8 cellular contexts compared by ENCODE assay signal in the genomic region with DNA sequence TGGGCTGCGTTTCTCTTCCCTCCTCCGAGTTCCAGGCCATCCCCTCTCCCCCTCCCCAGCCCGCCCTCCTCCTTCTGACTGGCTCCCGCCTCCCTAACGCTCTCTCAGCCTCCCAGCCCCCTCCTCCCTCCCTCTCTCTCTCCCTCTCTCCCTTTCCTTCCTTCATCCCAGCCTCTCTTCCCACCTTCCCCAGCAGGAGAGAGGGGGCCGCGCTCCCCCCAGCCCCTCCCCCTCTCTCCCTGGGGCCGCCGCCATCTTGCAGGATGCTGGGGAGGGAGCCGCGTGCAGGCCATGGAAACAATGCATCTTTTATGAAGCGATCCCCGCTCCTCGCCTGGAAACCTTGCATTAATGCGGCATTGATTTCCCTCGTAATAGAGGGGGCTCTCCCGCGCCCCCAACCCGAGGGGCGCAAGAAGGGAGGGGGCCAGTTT. TPM values are rescaled to one million over a fixed set of nuclear protein-coding genes. Genes with fewer than 3 reads are reported as not detected.
A peak's percentile ranks its signal among the peaks of the same experiment; 100 is the strongest.
DNase-seq lines count a peak whose midpoint lies in the region; ATAC-seq, FAIRE-seq and TF ChIP-seq lines count a peak whose summit lies in the region.

No MANE protein-coding gene starts in this region.

- H3K4me3 ChIP-seq in pancreas = peak overlapping the region in 2 of 4 donors; percentile 31 to 42
- peak overlapping the region; percentile 65 for H3K4me3 ChIP-seq in urinary bladder (ENCODE audit: low read depth, low read length)

- FAIRE-seq in pancreas (lab: Jason Lieb, UNC) (no peak), HTR-8/SVneo (lab: Jason Lieb, UNC) (no peak)

- H3K36me3 Mint-ChIP-seq in activated T-helper 2 cell treated with anti-CD3 and anti-CD28 coated beads, Interferon-gamma antibody, Interleukin-2, Interleukin-4, amounts not matched to agents 10 μg/mL and 5 μg/mL and 100 μg/mL, durations not matched to agents 14 hours and 24 hours and 36 hours (ENCODE audit: low read depth) = no peaks in the 10 kb centered on the region

- DNase-seq in EL (peak; percentile 50), NCI-H446 treated with DMSO at 0.1 percent for 48 hours (lab: John Stamatoyannopoulos, UW) (peak; percentile 9), head of caudate nucleus (peak; percentile 32 to 84 (median 68)), pancreas (peak in 1 of 6 donors; percentile 39), HTR-8/SVneo (ENCODE audit: insufficient read length, low spot score) (no peak)
- DNase-seq in activated T-helper 2 cell treated with anti-CD3 and anti-CD28 coated beads, Interferon-gamma antibody, Interleukin-2, Interleukin-4, amounts not matched to agents 10 μg/mL and 5 μg/mL and 100 μg/mL, durations not matched to agents 14 hours and 24 hours and 36 hours (ENCODE audit: low spot score) = no peak

- intact Hi-C loops in activated T-helper 2 cell treated with anti-CD3 and anti-CD28 coated beads, Interferon-gamma antibody, Interleukin-2, Interleukin-4, amounts not matched to agents 10 μg/mL and 5 μg/mL and 100 μg/mL, durations not matched to agents 14 hours and 24 hours and 36 hours (cut with micrococcal nuclease) = no loop called here
- intact Hi-C loops in head of caudate nucleus (cut with DNase I) (no loop called here), pancreas (cut with DNase I) (no loop called here)

- H3K9me3 Mint-ChIP-seq in activated T-helper 2 cell treated with anti-CD3 and anti-CD28 coated beads, Interferon-gamma antibody, Interleukin-2, Interleukin-4, amounts not matched to agents 10 μg/mL and 5 μg/mL and 100 μg/mL, durations not matched to agents 14 hours and 24 hours and 36 hours = no peaks in the 10 kb centered on the region

- H3K27ac ChIP-seq in pancreas (no peak overlapping the region), urinary bladder (ENCODE audit: low read depth) (no peak overlapping the region)

- no peak for TF ChIP-seq CTCF in pancreas (IDR thresholded peaks at IDR 0.05)

- no peaks in the 10 kb centered on the region for H3K4me1 Mint-ChIP-seq in activated T-helper 2 cell treated with anti-CD3 and anti-CD28 coated beads, Interferon-gamma antibody, Interleukin-2, Interleukin-4, amounts not matched to agents 10 μg/mL and 5 μg/mL and 100 μg/mL, durations not matched to agents 14 hours and 24 hours and 36 hours (ENCODE audit: low read depth)

- no peak overlapping the region for H3K27ac Mint-ChIP-seq in activated T-helper 2 cell treated with anti-CD3 and anti-CD28 coated beads, Interferon-gamma antibody, Interleukin-2, Interleukin-4, amounts not matched to agents 10 μg/mL and 5 μg/mL and 100 μg/mL, durations not matched to agents 14 hours and 24 hours and 36 hours

- 2 to 4% methylated on average over 12 to 20 of the region's 20 CpGs for WGBS in pancreas, 2 donors
- WGBS in urinary bladder = under 1% methylated on average over 20 of the region's 20 CpGs

- H3K36me3 ChIP-seq in pancreas = no peaks in the 10 kb centered on the region
- H3K36me3 ChIP-seq in urinary bladder (ENCODE audit: insufficient read depth) = no peaks in the 10 kb centered on the region

- H3K27me3 ChIP-seq in pancreas = no peaks in the 10 kb centered on the region

- no peaks in the 10 kb centered on the region for H3K4me1 ChIP-seq in pancreas
- H3K4me1 ChIP-seq in urinary bladder (ENCODE audit: insufficient read depth) = no peaks in the 10 kb centered on the region

- H3K27me3 Mint-ChIP-seq in activated T-helper 2 cell treated with anti-CD3 and anti-CD28 coated beads, Interferon-gamma antibody, Interleukin-2, Interleukin-4, amounts not matched to agents 10 μg/mL and 5 μg/mL and 100 μg/mL, durations not matched to agents 14 hours and 24 hours and 36 hours (ENCODE audit: low read depth) = peaks cover 9% of the 10 kb centered on the region

- no peaks in the 10 kb centered on the region for H3K9me3 ChIP-seq in pancreas

- peak in 3 of 4 donors; percentile 71 to 81 (median 74) for ATAC-seq in pancreas
- ATAC-seq in GM21717 (IDR thresholded peaks at IDR 0.05; ENCODE audit: unreplicated experiment) = no peak

- peak overlapping the region; percentile 21 for H3K4me3 Mint-ChIP-seq in activated T-helper 2 cell treated with anti-CD3 and anti-CD28 coated beads, Interferon-gamma antibody, Interleukin-2, Interleukin-4, amounts not matched to agents 10 μg/mL and 5 μg/mL and 100 μg/mL, durations not matched to agents 14 hours and 24 hours and 36 hours (ENCODE audit: low read depth)

RNA-seq across cellular contexts. Expression of a gene that starts 42.6 kb away (rescaled TPM):
- 10.7 and 11.3 TPM in 2 replicates for total RNA-seq in activated T-helper 2 cell treated with anti-CD3 and anti-CD28 coated beads, Interferon-gamma antibody, Interleukin-2, Interleukin-4, amounts not matched to agents 10 μg/mL and 5 μg/mL and 100 μg/mL, durations not matched to agents 14 hours and 24 hours and 36 hours
- total RNA-seq in pancreas = 10 to 100 TPM in 2 of 6 donors, 1 to 10 TPM in 4; 8.3 to 11.7 (median 9.6) TPM
- 10 to 100 TPM; 10.1 to 16.8 TPM for polyA plus RNA-seq in pancreas
- total RNA-seq in urinary bladder = 18.0 TPM
- 23.6 TPM for polyA plus RNA-seq in urinary bladder

Comparison
In these comparisons a context has a peak if more than half of its experiments do, and no peak if none do; other contexts are left out.
1. DNase-seq: peak in EL (single experiment), NCI-H446 treated with DMSO at 0.1 percent for 48 hours (single experiment) and head of caudate nucleus (42 of 42); none in activated T-helper 2 cell treated with anti-CD3 and anti-CD28 coated beads, Interferon-gamma antibody, Interleukin-2, Interleukin-4, amounts not matched to agents 10 μg/mL and 5 μg/mL and 100 μg/mL, durations not matched to agents 14 hours and 24 hours and 36 hours (single experiment) and HTR-8/SVneo (single experiment).